19 cellular contexts compared by ENCODE assay signal in genomic region chr12:53513712-53514415, GRCh38. TPM values are rescaled to one million over a fixed set of nuclear protein-coding genes. Genes with fewer than 3 reads are reported as not detected.
DNase-seq lines count a peak whose midpoint lies in the region; ATAC-seq, FAIRE-seq and TF ChIP-seq lines count a peak whose summit lies in the region.
"Had no signal": no experiment of that assay in that cellular context is flagged by ENCODE, and none has a peak within 500 bp of the region (broad histone marks: within the 10 kb centered on the region; RNA-seq: fewer than 3 reads in every experiment).

No MANE protein-coding gene starts in this region.

- peaks cover 0 to 6% (median 0%) of the 10 kb centered on the region in 4 donors for H3K4me1 ChIP-seq in right lobe of liver
- H3K4me1 ChIP-seq in HepG2 (ENCODE audit: insufficient read depth, low read length), result no peaks in the 10 kb centered on the region
- no peaks in the 10 kb centered on the region for H3K4me1 ChIP-seq in breast epithelium

- peaks cover 0 to 65% (median 25%) of the 10 kb centered on the region in 4 donors for H3K36me3 ChIP-seq in right lobe of liver
- H3K36me3 ChIP-seq in HepG2 (replicated peaks in 1 of 2; ENCODE audit: control insufficient read depth in 1 of 2, insufficient read depth in 2 of 2, low read length in 2 of 2), result peaks cover 17 to 63% of the 10 kb centered on the region in 2 experiments
- peaks cover 6% of the 10 kb centered on the region for H3K36me3 ChIP-seq in breast epithelium

- WGBS in right lobe of liver (ENCODE audit: insufficient coverage, low coverage, low lambda C conversion rate, missing lambda C conversion rate), result 67% methylated on average over 4 of the region's 6 CpGs
- 94% methylated on average over 5 of the region's 6 CpGs for WGBS in HepG2 (ENCODE audit: low lambda C conversion rate)

- H3K4me3 ChIP-seq in right lobe of liver (no peak overlapping the region), HepG2 (replicated peaks in 1 of 3; ENCODE audit: insufficient read depth in 1 of 3, low read depth in 2 of 3, low read length in 3 of 3) (no peak overlapping the region), breast epithelium (no peak overlapping the region)

- H3K4me1 Mint-ChIP-seq in T-helper 17 cell, result peaks cover 6% of the 10 kb centered on the region
- no peaks in the 10 kb centered on the region for H3K4me1 Mint-ChIP-seq in memory B cell

- H3K79me2 ChIP-seq in HepG2 (ENCODE audit: insufficient read depth, low read length), result no peaks in the 10 kb centered on the region

- CTCF ChIA-PET in HepG2 (lab: Yijun Ruan, JAX; ENCODE audit: low intra/inter-chr PET ratio, low total read pairs), result no interaction called here

- peaks cover 7% of the 10 kb centered on the region for H3K36me3 Mint-ChIP-seq in T-helper 17 cell (ENCODE audit: low read depth)
- peaks cover 21% of the 10 kb centered on the region for H3K36me3 Mint-ChIP-seq in memory B cell

- H3K9me3 Mint-ChIP-seq in memory B cell, result no peaks in the 10 kb centered on the region
- H3K9me3 Mint-ChIP-seq: H9 had no signal

- no TSS peak for BruUV-seq in HepG2 (replicated peaks; lab: Mats Ljungman, UMichigan)

- H3K27ac Mint-ChIP-seq in T-helper 17 cell, result peak overlapping the region; percentile 65
- H3K27ac Mint-ChIP-seq in memory B cell, result peak overlapping the region; percentile 29
- H3K27ac Mint-ChIP-seq: H9 had no signal

- intact Hi-C loops in right lobe of liver (cut with DNase I) (no loop called here), HepG2 (cut with micrococcal nuclease; ENCODE audit: unreplicated experiment) (no loop called here), breast epithelium (cut with DNase I; ENCODE audit: low total_unique reads) (no loop called here)

- no peak overlapping the region for H3K4me2 ChIP-seq in HepG2 (ENCODE audit: low read depth, low read length)

- H3K9ac ChIP-seq in HepG2 (ENCODE audit: insufficient read depth, low read depth, low read length), result no peak overlapping the region

- TF ChIP-seq EP300 in HepG2 (IDR thresholded peaks at IDR 0.05; ENCODE audit: low read depth in 2 of 2, low read length in 2 of 2) (no peak), HepG2 (CRISPR knock-in tag; IDR thresholded peaks at IDR 0.05; ENCODE audit: borderline replicate concordance) (no peak)

- POLR2A ChIA-PET in HepG2 (lab: Yijun Ruan, JAX), result interaction anchor here (2.2 kb wide), 1 partner anchor 13 kb away, joined by 11 read pairs; the partner anchor contains the start of gene TARBP2

- H3K4me3 Mint-ChIP-seq in T-helper 17 cell, result no peak overlapping the region
- no peak overlapping the region for H3K4me3 Mint-ChIP-seq in memory B cell
- H3K4me3 Mint-ChIP-seq: H9 had no signal

- no peaks in the 10 kb centered on the region for H4K20me1 ChIP-seq in HepG2 (ENCODE audit: insufficient read depth, low read length)

- TF ChIP-seq POLR2A in right lobe of liver (IDR thresholded peaks at IDR 0.05), result no peak
- no peak for TF ChIP-seq POLR2A in HepG2 (IDR thresholded peaks at IDR 0.05; ENCODE audit: insufficient read depth in 1 of 2, low read depth in 2 of 2, low read length in 2 of 2)
- TF ChIP-seq POLR2A in breast epithelium (IDR thresholded peaks at IDR 0.05), result no peak

- no peak for FAIRE-seq in HepG2 (lab: Jason Lieb, UNC)
- FAIRE-seq: RCC 7860 had no signal

- TF ChIP-seq CTCF in right lobe of liver (IDR thresholded peaks at IDR 0.05) (no peak), HepG2 (CRISPR knock-in tag; IDR thresholded peaks at IDR 0.05) (no peak), breast epithelium (IDR thresholded peaks at IDR 0.05) (no peak)

- no peak overlapping the region for H3K27ac ChIP-seq in right lobe of liver
- no peak overlapping the region for H3K27ac ChIP-seq in HepG2 (ENCODE audit: extremely low read length, insufficient read depth, low read length)
- H3K27ac ChIP-seq in breast epithelium, result peak overlapping the region in 1 of 2 donors; percentile 29

- no peak for TF ChIP-seq RAD21 in HepG2 (CRISPR knock-in tag; IDR thresholded peaks at IDR 0.05)

- H3K27me3 Mint-ChIP-seq in T-helper 17 cell (no peaks in the 10 kb centered on the region), memory B cell (no peaks in the 10 kb centered on the region)

- in situ Hi-C loops in HepG2 (cut with HindIII; ENCODE audit: extremely low pct_ligation_motif_present, low pct_unique_long_range_greater_than_20kb), result no loop called here

- no peaks in the 10 kb centered on the region for H3K27me3 ChIP-seq in right lobe of liver
- H3K27me3 ChIP-seq in HepG2 (ENCODE audit: control insufficient read depth in 1 of 2, insufficient read depth in 2 of 2, low read length in 2 of 2), result no peaks in the 10 kb centered on the region
- no peaks in the 10 kb centered on the region for H3K27me3 ChIP-seq in breast epithelium

- H3K9me3 ChIP-seq in right lobe of liver (no peaks in the 10 kb centered on the region), HepG2 (ENCODE audit: low read length) (no peaks in the 10 kb centered on the region), T-helper 17 cell (ENCODE audit: control insufficient read depth, low read length, poor library complexity, severe bottlenecking) (no peaks in the 10 kb centered on the region), breast epithelium (no peaks in the 10 kb centered on the region)

- no peak for DNase-seq in right lobe of liver
- no peak for DNase-seq in HepG2 (ENCODE audit: low spot score)
- DNase-seq in T-helper 17 cell, result no peak
- DNase-seq in memory B cell (ENCODE audit: low spot score in 2 of 2), result no peak
- DNase-seq in anterior cingulate cortex (lab: John Stamatoyannopoulos, UW), result no peak
- DNase-seq in breast epithelium (ENCODE audit: low spot score in 2 of 2), result no peak
- DNase-seq: ACHN; DMS79 treated with DMSO at 0.1 percent for 48 hours; H9; KBM-7; NCI-H1105 treated with DMSO at 0.1 percent for 48 hours; NCI-H1694; NCI-H2081 treated with DMSO at 0.1 percent for 48 hours; NK-92 treated with Interleukin-12 subunit alpha and Interleukin-12 subunit beta, amount 100 ng/mL, for 24 hours had no signal

- no peak overlapping the region for H2AFZ ChIP-seq in HepG2 (ENCODE audit: low read length)

- peak; percentile 18 to 67 (median 26) for ATAC-seq in right lobe of liver
- no peak for ATAC-seq in HepG2
- no peak for ATAC-seq in T-helper 17 cell
- no peak for ATAC-seq in memory B cell (ENCODE audit: low read depth)
- no peak for ATAC-seq in HG03565 (IDR thresholded peaks at IDR 0.05; ENCODE audit: unreplicated experiment)
- ATAC-seq: Right ventricle myocardium inferior had no signal

RNA-seq across cellular contexts. Expression of gene NPFF, which starts 6.6 kb away (rescaled TPM):
- total RNA-seq in right lobe of liver, result not detected
- 0.51 TPM in 1 of 2 replicates, not detected in the other for total RNA-seq in HepG2 (2016; rRNA removed; fragmentation: Illumina TruSeq; extraction: Trizol)
- not detected in 2 replicates for total RNA-seq in HepG2 (2016; cell fraction: cytosol; rRNA removed; fragmentation: Illumina TruSeq; extraction: Trizol; ENCODE audit: low read depth)
- 0.56 TPM in 1 of 2 replicates, not detected in the other for total RNA-seq in HepG2 (2016; cell fraction: insoluble cytoplasmic fraction; rRNA removed; fragmentation: Illumina TruSeq; extraction: Trizol)
- total RNA-seq in HepG2 (2016; cell fraction: membrane; rRNA removed; fragmentation: Illumina TruSeq; extraction: Trizol), result not detected in 2 replicates
- not detected in 2 replicates for total RNA-seq in HepG2 (2016; cell fraction: nucleus; rRNA removed; fragmentation: Illumina TruSeq; extraction: Trizol)
- polyA plus RNA-seq in HepG2 (2011; rRNA removed), result not detected in 2 replicates
- not detected in 2 replicates for polyA plus RNA-seq in HepG2 (2011; cell fraction: cytosol; rRNA removed)
- 0.48 TPM in 1 of 2 replicates, not detected in the other for polyA plus RNA-seq in HepG2 (2011; cell fraction: nucleus; rRNA removed)
- 0.41 TPM in 1 of 2 replicates, not detected in the other for polyA plus RNA-seq in HepG2 (2012)
- polyA plus RNA-seq in HepG2 (2016; cell fraction: cytosol; fragmentation: Illumina TruSeq; extraction: Trizol; ENCODE audit: low read depth), result 0.25 TPM in 1 of 2 replicates, not detected in the other
- not detected in 2 replicates for polyA plus RNA-seq in HepG2 (2016; cell fraction: insoluble cytoplasmic fraction; fragmentation: Illumina TruSeq; extraction: Trizol; ENCODE audit: low read depth)
- polyA plus RNA-seq in HepG2 (2016; cell fraction: membrane; fragmentation: Illumina TruSeq; extraction: Trizol; ENCODE audit: low read depth), result not detected in 2 replicates
- polyA plus RNA-seq in HepG2 (2016; cell fraction: nucleus; fragmentation: Illumina TruSeq; extraction: Trizol; ENCODE audit: insufficient read depth, low read depth), result 1.2 TPM in 1 of 2 replicates, not detected in the other
- polyA minus RNA-seq in HepG2 (2011; rRNA and poly(A)+ RNA removed; ENCODE audit: low replicate concordance), result not detected in 2 replicates
- polyA minus RNA-seq in HepG2 (2011; cell fraction: cytosol; rRNA and poly(A)+ RNA removed), result not detected in 2 replicates
- polyA minus RNA-seq in HepG2 (2011; cell fraction: nucleus; rRNA and poly(A)+ RNA removed), result not detected in 2 replicates
- total RNA-seq in T-helper 17 cell, result not detected
- under 1 TPM in 1 of 3 donors, not detected in 2; 0.98 TPM for total RNA-seq in breast epithelium
- total RNA-seq: H9, OCI-LY7, Right ventricle myocardium inferior, SK-MEL-5 had no signal

RNA-seq across cellular contexts. Expression of gene TARBP2, which starts 12.8 kb away (rescaled TPM):
- total RNA-seq in right lobe of liver, result 10 to 100 TPM; 15.1 to 20.8 (median 17.8) TPM
- 39.5 and 55.5 TPM in 2 replicates for total RNA-seq in HepG2 (2016; rRNA removed; fragmentation: Illumina TruSeq; extraction: Trizol)
- total RNA-seq in HepG2 (2016; cell fraction: cytosol; rRNA removed; fragmentation: Illumina TruSeq; extraction: Trizol; ENCODE audit: low read depth), result 73.3 and 74.5 TPM in 2 replicates
- 37.9 and 54.0 TPM in 2 replicates for total RNA-seq in HepG2 (2016; cell fraction: insoluble cytoplasmic fraction; rRNA removed; fragmentation: Illumina TruSeq; extraction: Trizol)
- 79.2 and 87.3 TPM in 2 replicates for total RNA-seq in HepG2 (2016; cell fraction: membrane; rRNA removed; fragmentation: Illumina TruSeq; extraction: Trizol)
- total RNA-seq in HepG2 (2016; cell fraction: nucleus; rRNA removed; fragmentation: Illumina TruSeq; extraction: Trizol), result 45.3 and 52.6 TPM in 2 replicates
- 47.0 and 49.2 TPM in 2 replicates for polyA plus RNA-seq in HepG2 (2011; rRNA removed)
- 34.4 and 52.5 TPM in 2 replicates for polyA plus RNA-seq in HepG2 (2011; cell fraction: cytosol; rRNA removed)
- 186 and 198 TPM in 2 replicates for polyA plus RNA-seq in HepG2 (2011; cell fraction: nucleus; rRNA removed)
- polyA plus RNA-seq in HepG2 (2012), result 22.1 and 25.4 TPM in 2 replicates
- 64.6 and 72.6 TPM in 2 replicates for polyA plus RNA-seq in HepG2 (2016; cell fraction: cytosol; fragmentation: Illumina TruSeq; extraction: Trizol; ENCODE audit: low read depth)
- 32.5 and 37.2 TPM in 2 replicates for polyA plus RNA-seq in HepG2 (2016; cell fraction: insoluble cytoplasmic fraction; fragmentation: Illumina TruSeq; extraction: Trizol; ENCODE audit: low read depth)
- 60.8 and 63.3 TPM in 2 replicates for polyA plus RNA-seq in HepG2 (2016; cell fraction: membrane; fragmentation: Illumina TruSeq; extraction: Trizol; ENCODE audit: low read depth)
- polyA plus RNA-seq in HepG2 (2016; cell fraction: nucleus; fragmentation: Illumina TruSeq; extraction: Trizol; ENCODE audit: insufficient read depth, low read depth), result 85.1 and 85.5 TPM in 2 replicates
- polyA minus RNA-seq in HepG2 (2011; rRNA and poly(A)+ RNA removed; ENCODE audit: low replicate concordance), result 46.1 and 74.4 TPM in 2 replicates
- 11.2 and 16.6 TPM in 2 replicates for polyA minus RNA-seq in HepG2 (2011; cell fraction: cytosol; rRNA and poly(A)+ RNA removed)
- 46.1 and 50.8 TPM in 2 replicates for polyA minus RNA-seq in HepG2 (2011; cell fraction: nucleus; rRNA and poly(A)+ RNA removed)
- total RNA-seq in T-helper 17 cell, result 10 to 100 TPM; 28.4 to 29.3 TPM
- 10 to 100 TPM; 24.8 to 45.1 (median 37.0) TPM for total RNA-seq in breast epithelium

RNA-seq across cellular contexts. Expression of gene MAP3K12, which starts 14.6 kb away (rescaled TPM):
- total RNA-seq in right lobe of liver (1 to 10 TPM in 4 of 6 experiments, under 1 TPM in 2; 0.68 to 2.9 (median 1.5) TPM), HepG2 (2016; rRNA removed; fragmentation: Illumina TruSeq; extraction: Trizol) (0.13 and 0.20 TPM in 2 replicates), T-helper 17 cell (10 to 100 TPM; 25.5 to 28.6 TPM), breast epithelium (10 to 100 TPM; 16.4 to 28.8 (median 24.6) TPM)
- total RNA-seq in HepG2 (2016; cell fraction: cytosol; rRNA removed; fragmentation: Illumina TruSeq; extraction: Trizol; ENCODE audit: low read depth), result under 0.01 and 0.10 TPM in 2 replicates
- total RNA-seq in HepG2 (2016; cell fraction: insoluble cytoplasmic fraction; rRNA removed; fragmentation: Illumina TruSeq; extraction: Trizol), result 0.25 and 0.28 TPM in 2 replicates
- 0.03 and 0.25 TPM in 2 replicates for total RNA-seq in HepG2 (2016; cell fraction: membrane; rRNA removed; fragmentation: Illumina TruSeq; extraction: Trizol)
- total RNA-seq in HepG2 (2016; cell fraction: nucleus; rRNA removed; fragmentation: Illumina TruSeq; extraction: Trizol), result 0.16 and 0.28 TPM in 2 replicates
- 1.1 and 1.3 TPM in 2 replicates for polyA plus RNA-seq in HepG2 (2011; rRNA removed)
- 0.23 and 0.60 TPM in 2 replicates for polyA plus RNA-seq in HepG2 (2011; cell fraction: cytosol; rRNA removed)
- polyA plus RNA-seq in HepG2 (2011; cell fraction: nucleus; rRNA removed), result 5.5 and 6.6 TPM in 2 replicates
- 1.9 and 2.3 TPM in 2 replicates for polyA plus RNA-seq in HepG2 (2012)
- 0.02 TPM in 1 of 2 replicates, not detected in the other for polyA plus RNA-seq in HepG2 (2016; cell fraction: cytosol; fragmentation: Illumina TruSeq; extraction: Trizol; ENCODE audit: low read depth)
- polyA plus RNA-seq in HepG2 (2016; cell fraction: insoluble cytoplasmic fraction; fragmentation: Illumina TruSeq; extraction: Trizol; ENCODE audit: low read depth), result 0.05 and 0.10 TPM in 2 replicates
- not detected in 2 replicates for polyA plus RNA-seq in HepG2 (2016; cell fraction: membrane; fragmentation: Illumina TruSeq; extraction: Trizol; ENCODE audit: low read depth)
- 0.34 and 1.5 TPM in 2 replicates for polyA plus RNA-seq in HepG2 (2016; cell fraction: nucleus; fragmentation: Illumina TruSeq; extraction: Trizol; ENCODE audit: insufficient read depth, low read depth)
- 1.4 and 3.4 TPM in 2 replicates for polyA minus RNA-seq in HepG2 (2011; rRNA and poly(A)+ RNA removed; ENCODE audit: low replicate concordance)
- polyA minus RNA-seq in HepG2 (2011; cell fraction: cytosol; rRNA and poly(A)+ RNA removed), result 0.26 and 0.49 TPM in 2 replicates
- 1.3 and 1.6 TPM in 2 replicates for polyA minus RNA-seq in HepG2 (2011; cell fraction: nucleus; rRNA and poly(A)+ RNA removed)

Comparison
In these comparisons a context has a peak if more than half of its experiments do, and no peak if none do; other contexts are left out.
1. ATAC-seq: peak in right lobe of liver (4 of 4); none in HepG2 (single experiment), T-helper 17 cell (single experiment), memory B cell (single experiment) and HG03565 (single experiment).
2. RNA of gene MAP3K12, which starts 14.6 kb away (total RNA-seq): 25.5 to 28.6 TPM in T-helper 17 cell and 16.4 to 28.8 TPM in breast epithelium; 0.68 to 2.9 TPM in right lobe of liver and under 0.01 to 0.28 TPM in HepG2; every median in the first group is over 4 times any median in the second.